In genomic region chr19:31504221-31504620, GRCh38 we compare ENCODE assay signal across 21 cellular contexts.
DNase-seq lines count a peak whose midpoint lies in the region; TF ChIP-seq lines count a peak whose summit lies in the region.
"Had no signal": no experiment of that assay in that cellular context is flagged by ENCODE, and none has a peak within 500 bp of the region (broad histone marks: within the 10 kb centered on the region; RNA-seq: fewer than 3 reads in every experiment).

No MANE protein-coding gene starts in this region.

- H3K27me3 Mint-ChIP-seq in osteocyte (ENCODE audit: unreplicated experiment) (no peaks in the 10 kb centered on the region), type B pancreatic cell (peaks cover 21% of the 10 kb centered on the region)
- H3K27me3 Mint-ChIP-seq in activated T-helper 2 cell treated with anti-CD3 and anti-CD28 coated beads, Interferon-gamma antibody, Interleukin-2, Interleukin-4, amounts not matched to agents 10 μg/mL and 5 μg/mL and 100 μg/mL, durations not matched to agents 14 hours and 24 hours and 36 hours (ENCODE audit: low read depth), result no peaks in the 10 kb centered on the region
- H3K27me3 Mint-ChIP-seq: CD4-positive, CD25-positive, alpha-beta regulatory T cell had no signal

- no peaks in the 10 kb centered on the region for H3K36me3 Mint-ChIP-seq in osteocyte (ENCODE audit: unreplicated experiment)
- H3K36me3 Mint-ChIP-seq in type B pancreatic cell, result no peaks in the 10 kb centered on the region
- H3K36me3 Mint-ChIP-seq in activated T-helper 2 cell treated with anti-CD3 and anti-CD28 coated beads, Interferon-gamma antibody, Interleukin-2, Interleukin-4, amounts not matched to agents 10 μg/mL and 5 μg/mL and 100 μg/mL, durations not matched to agents 14 hours and 24 hours and 36 hours (ENCODE audit: low read depth), result no peaks in the 10 kb centered on the region
- H3K36me3 Mint-ChIP-seq: CD4-positive, CD25-positive, alpha-beta regulatory T cell; CD8-positive, alpha-beta memory T cell had no signal

- CTCF ChIA-PET in HEK293 (lab: Yijun Ruan, JAX), result no interaction called here

- peaks cover 21% of the 10 kb centered on the region for H3K9me3 Mint-ChIP-seq in osteocyte (ENCODE audit: unreplicated experiment)
- H3K9me3 Mint-ChIP-seq in type B pancreatic cell, result no peaks in the 10 kb centered on the region
- H3K9me3 Mint-ChIP-seq in activated T-helper 2 cell treated with anti-CD3 and anti-CD28 coated beads, Interferon-gamma antibody, Interleukin-2, Interleukin-4, amounts not matched to agents 10 μg/mL and 5 μg/mL and 100 μg/mL, durations not matched to agents 14 hours and 24 hours and 36 hours, result no peaks in the 10 kb centered on the region
- H3K9me3 Mint-ChIP-seq: HFFc6 had no signal

- H3K36me3 ChIP-seq in HEK293 (ENCODE audit: control insufficient read depth in 2 of 2, insufficient read depth in 1 of 2, low read length in 2 of 2) (no peaks in the 10 kb centered on the region), esophagus muscularis mucosa (no peaks in the 10 kb centered on the region), Peyer's patch (no peaks in the 10 kb centered on the region)
- H3K36me3 ChIP-seq: BE2C had no signal

- no peak for TF ChIP-seq EP300 in esophagus muscularis mucosa (IDR thresholded peaks at IDR 0.05)

- H3K27ac Mint-ChIP-seq in osteocyte (ENCODE audit: unreplicated experiment), result no peak overlapping the region
- H3K27ac Mint-ChIP-seq in type B pancreatic cell, result no peak overlapping the region
- no peak overlapping the region for H3K27ac Mint-ChIP-seq in activated T-helper 2 cell treated with anti-CD3 and anti-CD28 coated beads, Interferon-gamma antibody, Interleukin-2, Interleukin-4, amounts not matched to agents 10 μg/mL and 5 μg/mL and 100 μg/mL, durations not matched to agents 14 hours and 24 hours and 36 hours
- H3K27ac Mint-ChIP-seq: CD4-positive, CD25-positive, alpha-beta regulatory T cell; CD8-positive, alpha-beta memory T cell; HFFc6 had no signal

- H3K27ac ChIP-seq in HEK293 (ENCODE audit: extremely low read depth, low read depth, low read length) (0 out of 2 replicates have a peak overlapping the region, but pooled peaks have one; percentile 24), esophagus muscularis mucosa (replicated peaks in 1 of 4) (no peak overlapping the region), Peyer's patch (no peak overlapping the region)
- H3K27ac ChIP-seq: GM23248 had no signal

- H3K27me3 ChIP-seq in esophagus muscularis mucosa (peaks cover 0 to 6% (median 0%) of the 10 kb centered on the region in 4 donors), Peyer's patch (no peaks in the 10 kb centered on the region)
- H3K27me3 ChIP-seq: BE2C had no signal

- H3K4me1 Mint-ChIP-seq in osteocyte (ENCODE audit: unreplicated experiment), result no peaks in the 10 kb centered on the region
- H3K4me1 Mint-ChIP-seq in type B pancreatic cell (ENCODE audit: unreplicated experiment), result no peaks in the 10 kb centered on the region
- H3K4me1 Mint-ChIP-seq in activated T-helper 2 cell treated with anti-CD3 and anti-CD28 coated beads, Interferon-gamma antibody, Interleukin-2, Interleukin-4, amounts not matched to agents 10 μg/mL and 5 μg/mL and 100 μg/mL, durations not matched to agents 14 hours and 24 hours and 36 hours (ENCODE audit: low read depth), result no peaks in the 10 kb centered on the region
- H3K4me1 Mint-ChIP-seq: CD4-positive, CD25-positive, alpha-beta regulatory T cell; CD8-positive, alpha-beta memory T cell had no signal

- WGBS in esophagus muscularis mucosa, result no CpG with 5 or more reads among the region's 2 CpGs

- H3K4me1 ChIP-seq in HEK293 (ENCODE audit: control insufficient read depth, insufficient read depth, low read length), result no peaks in the 10 kb centered on the region
- no peaks in the 10 kb centered on the region for H3K4me1 ChIP-seq in esophagus muscularis mucosa
- H3K4me1 ChIP-seq in Peyer's patch, result no peaks in the 10 kb centered on the region
- H3K4me1 ChIP-seq: BE2C had no signal

- no peak for TF ChIP-seq POLR2A in esophagus muscularis mucosa (IDR thresholded peaks at IDR 0.05; ENCODE audit: low read depth)
- TF ChIP-seq POLR2A in Peyer's patch (IDR thresholded peaks at IDR 0.05), result no peak

- H3K4me3 Mint-ChIP-seq in osteocyte (ENCODE audit: unreplicated experiment) (no peak overlapping the region), type B pancreatic cell (no peak overlapping the region)
- no peak overlapping the region for H3K4me3 Mint-ChIP-seq in activated T-helper 2 cell treated with anti-CD3 and anti-CD28 coated beads, Interferon-gamma antibody, Interleukin-2, Interleukin-4, amounts not matched to agents 10 μg/mL and 5 μg/mL and 100 μg/mL, durations not matched to agents 14 hours and 24 hours and 36 hours (ENCODE audit: low read depth)
- H3K4me3 Mint-ChIP-seq: CD4-positive, CD25-positive, alpha-beta regulatory T cell; CD8-positive, alpha-beta memory T cell; HFFc6 had no signal

- DNase-seq in esophagus muscularis mucosa (ENCODE audit: extremely low spot score) (peak; percentile 82), osteocyte (ENCODE audit: extremely low spot score, unreplicated experiment) (peak; percentile 53), type B pancreatic cell (ENCODE audit: extremely low spot score, unreplicated experiment) (peak; percentile 36), Peyer's patch (no peak), HuH-7.5 (ENCODE audit: low spot score) (no peak)
- no peak for DNase-seq in activated T-helper 2 cell treated with anti-CD3 and anti-CD28 coated beads, Interferon-gamma antibody, Interleukin-2, Interleukin-4, amounts not matched to agents 10 μg/mL and 5 μg/mL and 100 μg/mL, durations not matched to agents 14 hours and 24 hours and 36 hours (ENCODE audit: low spot score)
- DNase-seq: ACHN; BE2C; C1 segment of cervical spinal cord; CD4-positive, CD25-positive, alpha-beta regulatory T cell; CD8-positive, alpha-beta memory T cell; COR-L47; DMS 273 treated with DMSO at 0.1 percent for 48 hours; DMS53; DND-41; EL; GM23248; HCEC 1CT; HFFc6 had no signal

- H3K9me3 ChIP-seq in HEK293 (ENCODE audit: control insufficient read depth, insufficient read depth, low read depth, low read length) (no peaks in the 10 kb centered on the region), esophagus muscularis mucosa (no peaks in the 10 kb centered on the region), Peyer's patch (no peaks in the 10 kb centered on the region)
- H3K9me3 ChIP-seq: BE2C had no signal

- H3K4me3 ChIP-seq in HEK293 (ENCODE audit: low read depth, low read length) (no peak overlapping the region), esophagus muscularis mucosa (no peak overlapping the region), Peyer's patch (no peak overlapping the region)
- H3K4me3 ChIP-seq: GM12878, GM23248 had no signal

- POLR2A ChIA-PET in HEK293 (lab: Yijun Ruan, JAX), result no interaction called here

- intact Hi-C loops in esophagus muscularis mucosa (cut with DNase I), result no loop called here
- intact Hi-C loops in activated T-helper 2 cell treated with anti-CD3 and anti-CD28 coated beads, Interferon-gamma antibody, Interleukin-2, Interleukin-4, amounts not matched to agents 10 μg/mL and 5 μg/mL and 100 μg/mL, durations not matched to agents 14 hours and 24 hours and 36 hours (cut with micrococcal nuclease), result no loop called here

- TF ChIP-seq CTCF in HEK293 (tag by site-specific recombination; IDR thresholded peaks at IDR 0.05) (no peak), esophagus muscularis mucosa (IDR thresholded peaks at IDR 0.05) (no peak), osteocyte (IDR thresholded peaks at IDR 0.05) (no peak), type B pancreatic cell (conservative IDR thresholded peaks at IDR 0.05) (no peak), Peyer's patch (IDR thresholded peaks at IDR 0.05) (no peak)

TF ChIP-seq in HEK293, 187 proteins besides CTCF, POLR2A, EP300 and RAD21:
- TF ChIP-seq RBAK (tag by site-specific recombination; IDR thresholded peaks at IDR 0.05) (no peak), ZSCAN5A (tag by site-specific recombination; IDR thresholded peaks at IDR 0.05) (no peak), ZNF133 (tag by site-specific recombination; IDR thresholded peaks at IDR 0.05) (no peak), ZNF76 (tag by site-specific recombination; IDR thresholded peaks at IDR 0.05; ENCODE audit: borderline replicate concordance, low read depth) (no peak), REPIN1 (tag by site-specific recombination; IDR thresholded peaks at IDR 0.05; ENCODE audit: low read depth) (no peak), ZNF610 (tag by site-specific recombination; IDR thresholded peaks at IDR 0.05; ENCODE audit: borderline replicate concordance) (no peak), ZNF121 (tag by site-specific recombination; IDR thresholded peaks at IDR 0.05) (no peak)

Comparison
In these comparisons a context has a peak if more than half of its experiments do, and no peak if none do; other contexts are left out.
1. DNase-seq: peak in esophagus muscularis mucosa (single experiment), osteocyte (single experiment) and type B pancreatic cell (single experiment); none in activated T-helper 2 cell treated with anti-CD3 and anti-CD28 coated beads, Interferon-gamma antibody, Interleukin-2, Interleukin-4, amounts not matched to agents 10 μg/mL and 5 μg/mL and 100 μg/mL, durations not matched to agents 14 hours and 24 hours and 36 hours (single experiment), Peyer's patch (0 of 3) and HuH-7.5 (single experiment).